14 cellular contexts compared by ENCODE assay signal in genomic region chr12:47102406-47102805, GRCh38.
"Had no signal": no experiment of that assay in that cellular context is flagged by ENCODE, and none has a peak within 500 bp of the region (broad histone marks: within the 10 kb centered on the region; RNA-seq: fewer than 3 reads in every experiment).

No MANE protein-coding gene starts in this region.

- H3K27ac ChIP-seq: psoas muscle, SJSA1 had no signal

- H3K27me3 ChIP-seq: SJSA1, tibial nerve had no signal

- H3K36me3 ChIP-seq: SJSA1, tibial nerve had no signal

- ATAC-seq: activated T-cell treated with anti-CD3 and anti-CD28 coated beads, Interleukin-2, amount 50 U/mL, for 72 hours; psoas muscle; stimulated activated effector memory CD8-positive, alpha-beta T cell treated with anti-CD3 and anti-CD28 coated beads, Interleukin-12 subunit alpha, Interleukin-12 subunit beta, amount 100 ng/mL, for 72 hours had no signal

- H3K9me3 ChIP-seq: psoas muscle, SJSA1, tibial nerve had no signal

- H3K4me3 ChIP-seq: psoas muscle, SJSA1, tibial nerve had no signal

- H3K4me1 ChIP-seq: psoas muscle had no signal

- DNase-seq: activated CD4-positive, alpha-beta T cell treated with anti-CD3 and anti-CD28 coated beads, Interleukin-2, amount 10 ng/mL, durations not matched to agents 7 days and 5 days; activated CD4-positive, CD25-positive, alpha-beta regulatory T cell; activated CD8-positive, alpha-beta memory T cell treated with anti-CD3 and anti-CD28 coated beads, Interleukin-2, amount 50 U/mL, for 48 hours; activated gamma-delta T cell; activated T-cell treated with anti-CD3 and anti-CD28 coated beads, Interleukin-2, amount 50 U/mL, for 72 hours; anterior cingulate cortex; erythroblast; islet precursor cell; nephron progenitor cell; occipital lobe; psoas muscle had no signal
